In genomic region chr3:42961633-42962032, GRCh38 we compare ENCODE assay signal across 8 cellular contexts. TPM values are rescaled to one million over a fixed set of nuclear protein-coding genes. Genes with fewer than 3 reads are reported as not detected.
DNase-seq lines count a peak whose midpoint lies in the region; ATAC-seq and TF ChIP-seq lines count a peak whose summit lies in the region.

No MANE protein-coding gene starts in this region.

- H3K4ac ChIP-seq in IMR-90 (ENCODE audit: low read depth, low read length), result no peak overlapping the region

- no peak overlapping the region for H4K5ac ChIP-seq in IMR-90 (ENCODE audit: low read depth, low read length)

- H3K9ac ChIP-seq in IMR-90 (ENCODE audit: low read depth, low read length), result no peak overlapping the region

- no peak overlapping the region for H4K8ac ChIP-seq in IMR-90 (ENCODE audit: low read depth in 2 of 2, low read length in 2 of 2)

- H2AK9ac ChIP-seq in IMR-90 (replicated peaks; ENCODE audit: low read depth, low read length, poor library complexity), result no peak overlapping the region

- no peaks in the 10 kb centered on the region for H3K9me1 ChIP-seq in IMR-90 (ENCODE audit: insufficient read depth, low read length)

- no peak overlapping the region for H2AK5ac ChIP-seq in IMR-90 (ENCODE audit: low read depth, low read length)

- peak; percentile 62 for TF ChIP-seq RAD21 in IMR-90 (IDR thresholded peaks at IDR 0.05; ENCODE audit: low read length)

- CTCF ChIA-PET in IMR-90 (lab: Yijun Ruan, JAX), result interaction anchor here (0.5 to 4.6 kb wide), 14 partner anchors 10 to 1204 kb away, joined by 3 to 46 read pairs (median 3); no protein-coding TSS in a partner anchor

- ATAC-seq in IMR-90 (ENCODE audit: low read depth) (peak; percentile 87), lung (ENCODE audit: insufficient read depth, low FRiP score) (peak; percentile 79), GM21526 (IDR thresholded peaks at IDR 0.05; ENCODE audit: low FRiP score, unreplicated experiment) (no peak)
- no peak for ATAC-seq in effector memory CD8-positive, alpha-beta T cell (replicated peaks)

- no peaks in the 10 kb centered on the region for H3K79me1 ChIP-seq in IMR-90 (ENCODE audit: low read depth in 1 of 2, low read length in 2 of 2)

- H3K56ac ChIP-seq in IMR-90 (ENCODE audit: extremely low read depth, insufficient read depth, low read length), result no peak overlapping the region

- H4K91ac ChIP-seq in IMR-90 (ENCODE audit: insufficient read depth, low read depth, low read length), result no peak overlapping the region

- TF ChIP-seq POLR2A in IMR-90 (IDR thresholded peaks at IDR 0.05; ENCODE audit: low read depth, low read length) (no peak), vagina (IDR thresholded peaks at IDR 0.05) (no peak)

- H3K27ac ChIP-seq in IMR-90 (ENCODE audit: insufficient read depth, low read length), result no peak overlapping the region
- no peak overlapping the region for H3K27ac ChIP-seq in lung (ENCODE audit: low read depth in 1 of 2, low read length in 1 of 2)
- H3K27ac ChIP-seq in vagina, result no peak overlapping the region

- H2AFZ ChIP-seq in IMR-90 (replicated peaks; ENCODE audit: low read length, poor library complexity), result no peak overlapping the region

- no peak overlapping the region for H2BK20ac ChIP-seq in IMR-90 (ENCODE audit: low read depth, low read length)

- no peak overlapping the region for H3K4me2 ChIP-seq in IMR-90 (ENCODE audit: low read depth, low read length)

- intact Hi-C loops in IMR-90 (cut with micrococcal nuclease), result loop anchor here (1.0 to 5.0 kb wide), 3 partner anchors 194 to 1237 kb away; no protein-coding TSS in a partner anchor
- intact Hi-C loops in vagina (cut with DNase I), result loop anchor here (5.0 kb wide), 1 partner anchor 196 kb away; no protein-coding TSS in a partner anchor

- H2BK120ac ChIP-seq in IMR-90 (ENCODE audit: low read depth, low read length), result no peak overlapping the region

- no TSS peak for BruUV-seq in IMR-90 (replicated peaks; lab: Mats Ljungman, UMichigan)

- H3K18ac ChIP-seq in IMR-90 (ENCODE audit: low read depth, low read length), result no peak overlapping the region

- no peak overlapping the region for H3K27ac Mint-ChIP-seq in effector memory CD8-positive, alpha-beta T cell

- no peaks in the 10 kb centered on the region for H3K9me3 ChIP-seq in IMR-90 (ENCODE audit: control insufficient read depth, insufficient read depth, low read length)
- no peaks in the 10 kb centered on the region for H3K9me3 ChIP-seq in lung (ENCODE audit: control insufficient read depth in 2 of 2, insufficient read depth in 1 of 2, low read length in 1 of 2)
- no peaks in the 10 kb centered on the region for H3K9me3 ChIP-seq in vagina

- H3K36me3 ChIP-seq in IMR-90 (ENCODE audit: control insufficient read depth, insufficient read depth, low read length) (no peaks in the 10 kb centered on the region), lung (ENCODE audit: control insufficient read depth in 2 of 2, insufficient read depth in 2 of 2, low read length in 2 of 2) (no peaks in the 10 kb centered on the region), vagina (no peaks in the 10 kb centered on the region)

- H3K4me1 Mint-ChIP-seq in effector memory CD8-positive, alpha-beta T cell (ENCODE audit: low read depth in 2 of 2), result peaks cover 0 to 5% of the 10 kb centered on the region in 2 donors

- H3K9me3 Mint-ChIP-seq in effector memory CD8-positive, alpha-beta T cell, result no peaks in the 10 kb centered on the region

- H3K27me3 ChIP-seq in IMR-90 (ENCODE audit: control insufficient read depth, insufficient read depth, low read length) (no peaks in the 10 kb centered on the region; the same call in 1 of the 2 replicates), lung (ENCODE audit: control insufficient read depth, insufficient read depth) (no peaks in the 10 kb centered on the region), vagina (no peaks in the 10 kb centered on the region)

- peaks cover 4 to 8% of the 10 kb centered on the region in 2 donors for H3K27me3 Mint-ChIP-seq in effector memory CD8-positive, alpha-beta T cell

- WGBS in IMR-90 (ENCODE audit: extremely low coverage in 2 of 2, insufficient read length in 1 of 2), 2 experiments, result 20% methylated on average over 1 of the region's 4 CpGs; no CpG with 5 or more reads in 1 of the 2 experiments
- 6 to 8% methylated on average over 4 of the region's 4 CpGs for WGBS in lung, 2 donors

- no peak overlapping the region for H2BK5ac ChIP-seq in IMR-90 (ENCODE audit: low read depth, low read length, poor library complexity, severe bottlenecking)

- in situ Hi-C loops in IMR-90 (cut with MboI; ENCODE audit: low sequenced_read_pairs), result loop anchor here (5.0 to 25.0 kb wide), 3 partner anchors 196 to 1226 kb away; no protein-coding TSS in a partner anchor

- no peaks in the 10 kb centered on the region for H4K20me1 ChIP-seq in IMR-90 (ENCODE audit: insufficient read depth, low read length)

- no peak overlapping the region for H3K4me3 ChIP-seq in IMR-90 (ENCODE audit: insufficient read depth, low read depth, low read length)
- no peak overlapping the region for H3K4me3 ChIP-seq in lung
- no peak overlapping the region for H3K4me3 ChIP-seq in vagina

- no peak overlapping the region for H3K23ac ChIP-seq in IMR-90 (ENCODE audit: low read depth, low read length)

- no peaks in the 10 kb centered on the region for H3K4me1 ChIP-seq in IMR-90 (ENCODE audit: control insufficient read depth, insufficient read depth, low read length)
- no peaks in the 10 kb centered on the region for H3K4me1 ChIP-seq in lung (ENCODE audit: control insufficient read depth in 2 of 2, insufficient read depth in 2 of 2, low read length in 2 of 2)
- no peaks in the 10 kb centered on the region for H3K4me1 ChIP-seq in vagina

- POLR2A ChIA-PET in IMR-90 (lab: Charles Lee; ENCODE audit: unreplicated experiment), result no interaction called here

- dilution Hi-C loops in IMR-90 (cut with HindIII; ENCODE audit: low sequenced_read_pairs, unreplicated experiment), result no loop called here

- TF ChIP-seq CTCF in IMR-90 (conservative IDR thresholded peaks at IDR 0.05; ENCODE audit: low read depth, low read length) (peak; percentile 65), lung (IDR thresholded peaks at IDR 0.05; ENCODE audit: control extremely low read depth, extremely low read depth) (peak; percentile 51), vagina (IDR thresholded peaks at IDR 0.05) (peak; percentile 33 to 67 (median 42))

- H2BK15ac ChIP-seq in IMR-90 (ENCODE audit: low read depth, low read length), result no peak overlapping the region

- no peaks in the 10 kb centered on the region for H3K36me3 Mint-ChIP-seq in effector memory CD8-positive, alpha-beta T cell (ENCODE audit: insufficient read depth)

- DNase-seq in EH (ENCODE audit: low read depth) (peak; percentile 62), IMR-90 (peak; percentile 56), SHP77 (lab: John Stamatoyannopoulos, UW) (peak; percentile 46 to 52), lung (ENCODE audit: low spot score) (peak; percentile 34), vagina (ENCODE audit: extremely low spot score in 2 of 2) (no peak), GM19240 (ENCODE audit: insufficient read length, low spot score) (no peak)
- DNase-seq in effector memory CD8-positive, alpha-beta T cell, result peak in 2 of 3 experiments; percentile 7 to 18

- H3K4me3 Mint-ChIP-seq in effector memory CD8-positive, alpha-beta T cell, result no peak overlapping the region

- H3K14ac ChIP-seq in IMR-90 (replicated peaks; ENCODE audit: low read depth, low read length), result no peak overlapping the region

TF ChIP-seq in IMR-90, 13 proteins besides CTCF, POLR2A, EP300 and RAD21:
- TF ChIP-seq SMC3 (IDR thresholded peaks at IDR 0.05; ENCODE audit: low read depth, low read length) (peak; percentile 52), MXI1 (IDR thresholded peaks at IDR 0.05; ENCODE audit: borderline replicate concordance, low read depth, low read length) (no peak)

RNA-seq across cellular contexts. Expression of gene GASK1A, which starts 17.5 kb away (rescaled TPM):
- total RNA-seq in IMR-90 (2012; rRNA removed) (0.18 and 0.28 TPM in 2 replicates), lung (10 to 100 TPM in 1 of 2 donors, 1 to 10 TPM in 1; 8.2 to 16.1 TPM), vagina (10.6 TPM)
- polyA plus RNA-seq in IMR-90 (2012; rRNA removed) (0.06 and 0.19 TPM in 2 replicates), lung (1 to 10 TPM; 1.5 to 1.9 TPM)
- polyA plus RNA-seq in IMR-90 (2012; cell fraction: cytosol; rRNA removed), result 0.09 and 0.14 TPM in 2 replicates
- 0.18 and 0.44 TPM in 2 replicates for polyA plus RNA-seq in IMR-90 (2012; cell fraction: nucleus; rRNA removed; ENCODE audit: low replicate concordance)

RNA-seq across cellular contexts. Expression of gene ZNF662, which starts 55.7 kb away (rescaled TPM):
- total RNA-seq in IMR-90 (2012; rRNA removed) (0.28 and 0.54 TPM in 2 replicates), lung (10 to 100 TPM in 1 of 2 donors, 1 to 10 TPM in 1; 8.7 to 22.7 TPM), vagina (6.6 TPM)
- polyA plus RNA-seq in IMR-90 (2012; rRNA removed) (0.29 and 0.30 TPM in 2 replicates), lung (1 to 10 TPM in 1 of 2 donors, under 1 TPM in 1; 0.85 to 4.1 TPM)
- polyA plus RNA-seq in IMR-90 (2012; cell fraction: cytosol; rRNA removed), result 0.03 and 0.08 TPM in 2 replicates
- 0.13 and 1.7 TPM in 2 replicates for polyA plus RNA-seq in IMR-90 (2012; cell fraction: nucleus; rRNA removed; ENCODE audit: low replicate concordance)

Comparison
In these comparisons a context has a peak if more than half of its experiments do, and no peak if none do; other contexts are left out.
1. DNase-seq: peak in EH (single experiment), IMR-90 (single experiment), SHP77 (2 of 2), effector memory CD8-positive, alpha-beta T cell (2 of 3) and lung (single experiment); none in vagina (0 of 2) and GM19240 (single experiment).
2. ATAC-seq: peak in IMR-90 (single experiment) and lung (single experiment); none in effector memory CD8-positive, alpha-beta T cell (single experiment) and GM21526 (single experiment).
3. Peak in every context shown above with its lines, with median percentiles within 50 percentile points of each other: CTCF ChIP-seq.